Comparison of ENCODE assay signal across 6 cellular contexts in the genomic region with DNA sequence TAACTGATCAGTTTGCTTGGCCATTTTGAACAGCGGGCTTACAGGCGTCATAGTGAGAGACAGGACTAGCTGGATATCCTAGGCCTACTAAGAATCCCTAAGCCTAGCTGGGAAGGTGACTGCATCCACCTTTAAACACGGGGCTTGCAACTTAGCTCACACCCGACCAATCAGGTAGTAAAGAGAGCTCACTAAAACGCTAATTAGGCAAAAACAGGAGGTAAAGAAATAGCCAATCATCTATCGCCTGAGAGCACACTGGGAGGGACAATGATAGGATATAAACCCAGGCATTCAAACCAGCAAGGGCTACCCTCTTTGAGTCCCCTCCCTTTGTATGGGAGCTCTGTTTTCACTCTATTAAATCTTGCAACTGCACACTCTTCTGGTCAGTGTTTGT. TPM values are rescaled to one million over a fixed set of nuclear protein-coding genes. Genes with fewer than 3 reads are reported as not detected.
"Had no signal": no experiment of that assay in that cellular context is flagged by ENCODE, and none has a peak within 500 bp of the region (broad histone marks: within the 10 kb centered on the region; RNA-seq: fewer than 3 reads in every experiment).

No MANE protein-coding gene starts in this region.

RNA-seq across cellular contexts. Expression of a gene that starts 18.3 kb away (rescaled TPM):
- total RNA-seq: H1, H4, H7, H9 had no signal
- polyA plus RNA-seq: H1 had no signal

RNA-seq across cellular contexts. Expression of a gene that starts 38.1 kb away (rescaled TPM):
- total RNA-seq: GM23248, H1 had no signal

RNA-seq across cellular contexts. Expression of a gene that starts 48.1 kb away (rescaled TPM):
- total RNA-seq: GM23248, H1, H4, H9, HFFc6 had no signal
- polyA plus RNA-seq: GM23248 had no signal
